8 cellular contexts compared by ENCODE assay signal in genomic region chr12:42588308-42588836, GRCh38. TPM values are rescaled to one million over a fixed set of nuclear protein-coding genes. Genes with fewer than 3 reads are reported as not detected.
DNase-seq lines count a peak whose midpoint lies in the region; ATAC-seq and TF ChIP-seq lines count a peak whose summit lies in the region.

No MANE protein-coding gene starts in this region.

- peak overlapping the region; percentile 75 for H3K4me3 Mint-ChIP-seq in T-helper 17 cell
- peak overlapping the region; percentile 85 for H3K4me3 Mint-ChIP-seq in glutamatergic neuron (ENCODE audit: unreplicated experiment)

- peaks cover 5% of the 10 kb centered on the region for H3K36me3 Mint-ChIP-seq in T-helper 17 cell (ENCODE audit: low read depth)
- H3K36me3 Mint-ChIP-seq in glutamatergic neuron (ENCODE audit: unreplicated experiment) = no peaks in the 10 kb centered on the region

- ATAC-seq in T-helper 17 cell = no peak

- DNase-seq in EL (peak; percentile 18), T-helper 17 cell (no peak), glutamatergic neuron (no peak), putamen (ENCODE audit: low spot score) (peak; percentile 2), NCI-H128 (lab: John Stamatoyannopoulos, UW; ENCODE audit: unreplicated experiment) (no peak), activated gamma-delta T cell treated with Interleukin-2 at 50 U/mL for 16 hours (no peak), HCEC 1CT (no peak)
- no peak for DNase-seq in activated naive CD4-positive, alpha-beta T cell treated with anti-CD3 and anti-CD28 coated beads, Interleukin-2, amount 50 U/mL, for 16 hours

- TF ChIP-seq CTCF in glutamatergic neuron (IDR thresholded peaks at IDR 0.05; ENCODE audit: partially characterized antibody, unreplicated experiment) = no peak

- peaks cover 15% of the 10 kb centered on the region for H3K9me3 Mint-ChIP-seq in glutamatergic neuron (ENCODE audit: unreplicated experiment)

- H3K27ac Mint-ChIP-seq in T-helper 17 cell = no peak overlapping the region
- peak overlapping the region; percentile 50 for H3K27ac Mint-ChIP-seq in glutamatergic neuron (ENCODE audit: unreplicated experiment)

- no peaks in the 10 kb centered on the region for H3K9me3 ChIP-seq in T-helper 17 cell (ENCODE audit: control insufficient read depth, low read length, poor library complexity, severe bottlenecking)

- H3K27me3 Mint-ChIP-seq in T-helper 17 cell = peaks cover 55% of the 10 kb centered on the region
- H3K27me3 Mint-ChIP-seq in glutamatergic neuron (ENCODE audit: unreplicated experiment) = peaks cover 10% of the 10 kb centered on the region

- H3K4me1 Mint-ChIP-seq in T-helper 17 cell (peaks cover 13% of the 10 kb centered on the region), glutamatergic neuron (ENCODE audit: low read depth, unreplicated experiment) (peaks cover 15% of the 10 kb centered on the region)

RNA-seq across cellular contexts. Expression of gene PRICKLE1, which starts 1.2 kb away (rescaled TPM):
- under 1 TPM; 0.27 to 0.86 TPM for total RNA-seq in T-helper 17 cell
- 6.4 TPM for total RNA-seq in glutamatergic neuron (ENCODE audit: unreplicated experiment)

Comparison
In these comparisons a context has a peak if more than half of its experiments do, and no peak if none do; other contexts are left out.
1. DNase-seq: peak in EL (single experiment) and putamen (single experiment); none in T-helper 17 cell (0 of 3), glutamatergic neuron (single experiment), NCI-H128 (single experiment), activated gamma-delta T cell treated with Interleukin-2 at 50 U/mL for 16 hours (single experiment), HCEC 1CT (single experiment) and activated naive CD4-positive, alpha-beta T cell treated with anti-CD3 and anti-CD28 coated beads, Interleukin-2, amount 50 U/mL, for 16 hours (single experiment).